Comparison of ENCODE assay signal across 11 cellular contexts in genomic region chr1:215001419-215002021, GRCh38.
DNase-seq lines count a peak whose midpoint lies in the region; ATAC-seq and TF ChIP-seq lines count a peak whose summit lies in the region.
"Had no signal": no experiment of that assay in that cellular context is flagged by ENCODE, and none has a peak within 500 bp of the region (broad histone marks: within the 10 kb centered on the region; RNA-seq: fewer than 3 reads in every experiment).

No MANE protein-coding gene starts in this region.

- DNase-seq in MCF 10A (ENCODE audit: unreplicated experiment) (peak; percentile 79), breast epithelium (ENCODE audit: low spot score in 2 of 2) (no peak), C1 segment of cervical spinal cord (lab: John Stamatoyannopoulos, UW) (no peak), glomerular visceral epithelial cell (ENCODE audit: extremely low spot score) (no peak), NCI-H1436 (lab: John Stamatoyannopoulos, UW) (no peak)
- no peak for DNase-seq in activated CD8-positive, alpha-beta memory T cell treated with anti-CD3 and anti-CD28 coated beads, Interleukin-2, amount 50 U/mL, for 48 hours
- DNase-seq: ACHN, PC-9 had no signal

- TF ChIP-seq POLR2A in breast epithelium (IDR thresholded peaks at IDR 0.05), result no peak

- no peaks in the 10 kb centered on the region for H3K36me3 Mint-ChIP-seq in MCF 10A (ENCODE audit: insufficient read depth, unreplicated experiment)

- H3K27ac Mint-ChIP-seq in MCF 10A (ENCODE audit: low read depth, unreplicated experiment), result peak overlapping the region; percentile 87

- BruUV-seq in MCF 10A (replicated peaks; lab: Mats Ljungman, UMichigan), result no TSS peak

- H3K9me3 Mint-ChIP-seq in MCF 10A (ENCODE audit: unreplicated experiment), result peaks cover 7% of the 10 kb centered on the region

- POLR2A ChIA-PET in MCF 10A (lab: Yijun Ruan, JAX), result interaction anchor here (0.6 to 5.4 kb wide), 20 partner anchors 8 to 601 kb away, joined by 3 to 59 read pairs (median 4); partner anchors contain the start of gene KCTD3

- peaks cover 0 to 10% of the 10 kb centered on the region in 2 donors for H3K4me1 ChIP-seq in breast epithelium

- H3K4me3 Mint-ChIP-seq in MCF 10A (ENCODE audit: unreplicated experiment), result peak overlapping the region; percentile 1

- peaks cover 41% of the 10 kb centered on the region for H3K4me1 Mint-ChIP-seq in MCF 10A (ENCODE audit: insufficient read depth, unreplicated experiment)

- no peaks in the 10 kb centered on the region for H3K27me3 Mint-ChIP-seq in MCF 10A (ENCODE audit: insufficient read depth, unreplicated experiment)

- no peaks in the 10 kb centered on the region for H3K9me3 ChIP-seq in breast epithelium

- ATAC-seq in HG02763 (IDR thresholded peaks at IDR 0.05; ENCODE audit: unreplicated experiment) (peak; percentile 94), HG03575 (IDR thresholded peaks at IDR 0.05; ENCODE audit: extremely low read depth, insufficient number of reproducible peaks, low FRiP score, unreplicated experiment) (peak; percentile 92)

- no peak overlapping the region for H3K4me3 ChIP-seq in breast epithelium
- H3K4me3 ChIP-seq: PC-9 had no signal

- CTCF ChIA-PET in MCF 10A (lab: Yijun Ruan, JAX), result interaction anchor here (0.5 to 1.9 kb wide), 8 partner anchors 13 to 192 kb away, joined by 3 to 5 read pairs (median 4); no protein-coding TSS in a partner anchor

- H3K36me3 ChIP-seq in breast epithelium, result no peaks in the 10 kb centered on the region

- no peak overlapping the region for H3K27ac ChIP-seq in breast epithelium
- H3K27ac ChIP-seq: KMS-11, PC-9 had no signal

- intact Hi-C loops in MCF 10A (cut with micrococcal nuclease), result no loop called here
- intact Hi-C loops in breast epithelium (cut with DNase I; ENCODE audit: low total_unique reads), result no loop called here

- TF ChIP-seq CTCF in MCF 10A (IDR thresholded peaks at IDR 0.05; ENCODE audit: unreplicated experiment) (no peak), breast epithelium (IDR thresholded peaks at IDR 0.05) (no peak)

- no peaks in the 10 kb centered on the region for H3K27me3 ChIP-seq in breast epithelium
